1 cellular context compared by ENCODE assay signal in genomic region chr3:134029734-134030381, GRCh38.
TF ChIP-seq lines count a peak whose summit lies in the region.

TSS of gene SLCO2A1 (minus strand) at chr3:134029925. CDS start at chr3:134029802, 123 bp downstream.

TF ChIP-seq in HEK293, 187 proteins besides CTCF, POLR2A, EP300 and RAD21 (continued from another document and continues in another):
- no peak for TF ChIP-seq ZNF707 (tag by site-specific recombination; IDR thresholded peaks at IDR 0.05)
- TF ChIP-seq ZNF560 (tag by site-specific recombination; IDR thresholded peaks at IDR 0.05; ENCODE audit: borderline replicate concordance), result no peak
- no peak for TF ChIP-seq ZBTB11 (tag by site-specific recombination; conservative IDR thresholded peaks at IDR 0.05; ENCODE audit: low read depth)
- TF ChIP-seq ZNF518A (tag by site-specific recombination; conservative IDR thresholded peaks at IDR 0.05; ENCODE audit: low read depth), result no peak
- TF ChIP-seq ZNF221 (tag by site-specific recombination; IDR thresholded peaks at IDR 0.05; ENCODE audit: borderline replicate concordance), result no peak
- TF ChIP-seq PRDM2 (tag by site-specific recombination; IDR thresholded peaks at IDR 0.05; ENCODE audit: borderline replicate concordance), result no peak
- TF ChIP-seq AEBP2 (tag by site-specific recombination; IDR thresholded peaks at IDR 0.05; ENCODE audit: borderline replicate concordance), result no peak
- peak; percentile 56; the same call in 1 of the 2 replicates for TF ChIP-seq ZNF341 (tag by site-specific recombination; IDR thresholded peaks at IDR 0.05; ENCODE audit: low read depth)
- TF ChIP-seq ZNF266 (tag by site-specific recombination; IDR thresholded peaks at IDR 0.05; ENCODE audit: low read depth), result no peak
- TF ChIP-seq ZBTB21 (tag by site-specific recombination; IDR thresholded peaks at IDR 0.05), result no peak
- TF ChIP-seq ZNF548 (tag by site-specific recombination; IDR thresholded peaks at IDR 0.05), result no peak
- TF ChIP-seq ZNF513 (tag by site-specific recombination; IDR thresholded peaks at IDR 0.05), result no peak
- TF ChIP-seq ZNF354C (tag by site-specific recombination; IDR thresholded peaks at IDR 0.05; ENCODE audit: borderline replicate concordance, low read depth), result no peak
- no peak for TF ChIP-seq ZNF555 (tag by site-specific recombination; conservative IDR thresholded peaks at IDR 0.05)
- no peak for TF ChIP-seq ZNF146 (tag by site-specific recombination; IDR thresholded peaks at IDR 0.05)
- TF ChIP-seq ZIC2 (tag by site-specific recombination; IDR thresholded peaks at IDR 0.05), result no peak
- TF ChIP-seq ZNF677 (tag by site-specific recombination; IDR thresholded peaks at IDR 0.05), result 0 out of 2 replicates have a peak, but pooled peaks have one; percentile 9
- no peak for TF ChIP-seq ZNF658 (tag by site-specific recombination; IDR thresholded peaks at IDR 0.05)
- no peak for TF ChIP-seq INSM2 (tag by site-specific recombination; IDR thresholded peaks at IDR 0.05)
- TF ChIP-seq ZSCAN4 (tag by site-specific recombination; IDR thresholded peaks at IDR 0.05), result no peak
- no peak for TF ChIP-seq ZBTB44 (tag by site-specific recombination; IDR thresholded peaks at IDR 0.05)
- TF ChIP-seq ZNF121 (tag by site-specific recombination; IDR thresholded peaks at IDR 0.05), result no peak
- TF ChIP-seq ZNF132 (tag by site-specific recombination; IDR thresholded peaks at IDR 0.05; ENCODE audit: borderline replicate concordance), result no peak
- TF ChIP-seq ZNF335 (tag by site-specific recombination; conservative IDR thresholded peaks at IDR 0.05), result peak; percentile 22
- TF ChIP-seq ZSCAN5A (tag by site-specific recombination; IDR thresholded peaks at IDR 0.05), result no peak
- no peak for TF ChIP-seq ZXDB (tag by site-specific recombination; IDR thresholded peaks at IDR 0.05)
- TF ChIP-seq ZNF24 (tag by site-specific recombination; IDR thresholded peaks at IDR 0.05), result no peak
